ENCODE assay signal across 25 cellular contexts in the genomic region with DNA sequence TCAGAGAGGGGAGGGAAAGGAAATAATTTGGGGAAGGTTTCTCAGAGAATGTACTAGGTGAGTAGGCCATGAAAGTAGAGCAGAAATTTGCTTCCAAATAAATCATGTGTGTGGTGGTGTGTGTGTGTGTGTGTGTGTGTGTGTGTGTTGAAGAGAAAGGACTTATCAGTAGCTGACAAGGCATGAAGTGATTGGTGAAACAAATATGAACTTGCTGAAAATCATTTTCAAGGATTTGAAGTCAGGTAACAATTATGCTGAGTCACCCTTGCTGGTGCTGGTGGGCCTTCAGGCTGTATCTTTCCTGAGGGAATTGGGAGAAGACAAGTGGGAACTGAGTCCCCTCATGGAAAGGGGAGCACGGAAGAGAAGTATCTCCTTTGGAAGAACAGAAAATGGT. TPM values are rescaled to one million over a fixed set of nuclear protein-coding genes. Genes with fewer than 3 reads are reported as not detected.
"Had no signal": no experiment of that assay in that cellular context is flagged by ENCODE, and none has a peak within 500 bp of the region (broad histone marks: within the 10 kb centered on the region; RNA-seq: fewer than 3 reads in every experiment).

No MANE protein-coding gene starts in this region.

- H3K4me1 Mint-ChIP-seq: immature natural killer cell; naive thymus-derived CD8-positive, alpha-beta T cell; stimulated activated effector memory CD8-positive, alpha-beta T cell treated with anti-CD3 and anti-CD28 coated beads, Interleukin-12 subunit alpha, Interleukin-12 subunit beta, amount 100 ng/mL, for 72 hours had no signal

- H3K36me3 Mint-ChIP-seq: immature natural killer cell; naive thymus-derived CD8-positive, alpha-beta T cell; stimulated activated effector memory CD8-positive, alpha-beta T cell treated with anti-CD3 and anti-CD28 coated beads, Interleukin-12 subunit alpha, Interleukin-12 subunit beta, amount 100 ng/mL, for 72 hours; type B pancreatic cell had no signal

- H3K4me3 Mint-ChIP-seq: immature natural killer cell; naive thymus-derived CD8-positive, alpha-beta T cell; neural crest cell; stimulated activated effector memory CD8-positive, alpha-beta T cell treated with anti-CD3 and anti-CD28 coated beads, Interleukin-12 subunit alpha, Interleukin-12 subunit beta, amount 100 ng/mL, for 72 hours; type B pancreatic cell had no signal

- H3K9me3 ChIP-seq: left ventricle myocardium inferior, ovary, suprapubic skin, thyroid gland had no signal

- H3K27ac Mint-ChIP-seq: immature natural killer cell; stimulated activated effector memory CD8-positive, alpha-beta T cell treated with anti-CD3 and anti-CD28 coated beads, Interleukin-12 subunit alpha, Interleukin-12 subunit beta, amount 100 ng/mL, for 72 hours; type B pancreatic cell had no signal

- H3K4me2 ChIP-seq: smooth muscle cell had no signal

- H3K27ac ChIP-seq: foreskin keratinocyte, left ventricle myocardium inferior, ovary, suprapubic skin, thyroid gland had no signal

- H3K36me3 ChIP-seq: left ventricle myocardium inferior, ovary, suprapubic skin, thyroid gland had no signal

- H3K9me3 Mint-ChIP-seq: immature natural killer cell; naive thymus-derived CD8-positive, alpha-beta T cell; neural crest cell; stimulated activated effector memory CD8-positive, alpha-beta T cell treated with anti-CD3 and anti-CD28 coated beads, Interleukin-12 subunit alpha, Interleukin-12 subunit beta, amount 100 ng/mL, for 72 hours; type B pancreatic cell had no signal

- FAIRE-seq: colon, kidney, urothelium cell line had no signal

- H3K4me3 ChIP-seq: left ventricle myocardium inferior, lung, ovary, smooth muscle cell, suprapubic skin, thyroid gland had no signal

- H3K4me1 ChIP-seq: foreskin keratinocyte, left ventricle myocardium inferior, suprapubic skin had no signal

- ATAC-seq: foreskin keratinocyte; left cardiac atrium; naive thymus-derived CD8-positive, alpha-beta T cell; right cardiac atrium; stimulated activated effector memory CD8-positive, alpha-beta T cell treated with anti-CD3 and anti-CD28 coated beads, Interleukin-12 subunit alpha, Interleukin-12 subunit beta, amount 100 ng/mL, for 72 hours; stimulated activated naive CD8-positive, alpha-beta T cell treated with anti-CD3 and anti-CD28 coated beads, Interleukin-15, Interleukin-2, amounts not matched to agents 100 U/mL and 50 U/mL, for 24 hours had no signal

- H3K27me3 ChIP-seq: foreskin keratinocyte, ovary, suprapubic skin, thyroid gland had no signal

- DNase-seq: dermis blood vessel endothelial cell; erythroblast; immature natural killer cell; kidney; left cardiac atrium; left ventricle myocardium inferior; mesendoderm; naive thymus-derived CD8-positive, alpha-beta T cell; nucleus accumbens; ovary; right cardiac atrium; stimulated activated CD4-positive, alpha-beta T cell treated with anti-CD3 and anti-CD28 coated beads, Interleukin-4, amount 100 ng/mL, for 1 hour; stimulated activated CD8-positive, alpha-beta memory T cell treated with anti-CD3 and anti-CD28 coated beads, Interleukin-4, amount 100 ng/mL, for 48 hours; stimulated activated naive CD8-positive, alpha-beta T cell treated with anti-CD3 and anti-CD28 coated beads, Interleukin-15, Interleukin-2, amounts not matched to agents 100 U/mL and 50 U/mL, for 24 hours; thyroid gland had no signal

RNA-seq across cellular contexts. Expression of a gene that starts 55.5 kb away (rescaled TPM):
- total RNA-seq: dermis blood vessel endothelial cell, left ventricle myocardium inferior, mononuclear cell had no signal
